ENCODE assay signal across 1 cellular context in genomic region chr1:40710581-40711315, GRCh38.
A peak's percentile ranks its signal among the peaks of the same experiment; 100 is the strongest.
TF ChIP-seq lines count a peak whose summit lies in the region.

No MANE protein-coding gene starts in this region.

TF ChIP-seq in HepG2, 621 proteins besides CTCF, POLR2A, EP300 and RAD21 (continues in another document):
- TF ChIP-seq BORCS8-MEF2B (CRISPR knock-in tag; IDR thresholded peaks at IDR 0.05) (no peak), SAP130 (CRISPR knock-in tag; IDR thresholded peaks at IDR 0.05; ENCODE audit: low read depth) (peak; percentile 61; the same call in 1 of the 2 replicates), NR2C2 (CRISPR knock-in tag; IDR thresholded peaks at IDR 0.05; ENCODE audit: borderline replicate concordance) (0 out of 2 replicates have a peak, but pooled peaks have one; percentile 16), SP2 (CRISPR knock-in tag; IDR thresholded peaks at IDR 0.05) (no peak), ZEB1 (IDR thresholded peaks at IDR 0.05; ENCODE audit: insufficient replicate concordance, low read depth) (no peak), ZNF282 (IDR thresholded peaks at IDR 0.05; ENCODE audit: partially characterized antibody) (no peak), SOX6 (IDR thresholded peaks at IDR 0.05) (no peak), SOX6 (CRISPR knock-in tag; IDR thresholded peaks at IDR 0.05) (peak; percentile 50; the same call in 1 of the 2 replicates), ZNF234 (CRISPR knock-in tag; conservative IDR thresholded peaks at IDR 0.05) (no peak), SCMH1 (CRISPR knock-in tag; IDR thresholded peaks at IDR 0.05; ENCODE audit: borderline replicate concordance) (no peak), YEATS4 (CRISPR knock-in tag; IDR thresholded peaks at IDR 0.05; ENCODE audit: borderline replicate concordance) (0 out of 2 replicates have a peak, but pooled peaks have one; percentile 39), SOX13 (IDR thresholded peaks at IDR 0.05) (no peak), SOX13 (CRISPR knock-in tag; conservative IDR thresholded peaks at IDR 0.05 in 1 of 2, IDR thresholded peaks at IDR 0.05 in 1 of 2) (peak in 1 of 2 experiments; percentile 28; a peak in 2 of 4 replicates), TOPORS (CRISPR knock-in tag; IDR thresholded peaks at IDR 0.05) (no peak), KLF9 (CRISPR knock-in tag; IDR thresholded peaks at IDR 0.05; ENCODE audit: low read depth) (no peak), PCBP1 (IDR thresholded peaks at IDR 0.05; ENCODE audit: borderline replicate concordance, low read depth, low read length) (no peak), CENPT (CRISPR knock-in tag; IDR thresholded peaks at IDR 0.05; ENCODE audit: low read depth) (no peak), RNF219 (CRISPR knock-in tag; IDR thresholded peaks at IDR 0.05) (no peak), RXRB (CRISPR knock-in tag; IDR thresholded peaks at IDR 0.05; ENCODE audit: borderline replicate concordance) (peak; percentile 56), NFIC (IDR thresholded peaks at IDR 0.05; ENCODE audit: low read length) (no peak), HMGXB4 (CRISPR knock-in tag; IDR thresholded peaks at IDR 0.05; ENCODE audit: borderline replicate concordance in 1 of 2, low read depth in 1 of 2) (peak in 1 of 2 experiments; percentile 23; a peak in 1 of 4 replicates), ZNF570 (CRISPR knock-in tag; IDR thresholded peaks at IDR 0.05; ENCODE audit: borderline replicate concordance) (no peak), HMG20A (CRISPR knock-in tag; IDR thresholded peaks at IDR 0.05; ENCODE audit: borderline replicate concordance) (peak; percentile 56; the same call in 1 of the 2 replicates), ZFX (CRISPR knock-in tag; IDR thresholded peaks at IDR 0.05; ENCODE audit: low read depth) (peak; percentile 49), RARA (CRISPR knock-in tag; IDR thresholded peaks at IDR 0.05) (peak; percentile 33; the same call in 1 of the 2 replicates), CREB1 (IDR thresholded peaks at IDR 0.05) (no peak), CREB1 (CRISPR knock-in tag; IDR thresholded peaks at IDR 0.05) (0 out of 2 replicates have a peak, but pooled peaks have one; percentile 25), GFI1 (CRISPR knock-in tag; IDR thresholded peaks at IDR 0.05; ENCODE audit: borderline replicate concordance) (peak; percentile 22; the same call in 1 of the 2 replicates), SIN3B (IDR thresholded peaks at IDR 0.05; ENCODE audit: low read length) (no peak), EEA1 (CRISPR knock-in tag; IDR thresholded peaks at IDR 0.05; ENCODE audit: borderline replicate concordance) (no peak), MED1 (CRISPR knock-in tag; IDR thresholded peaks at IDR 0.05) (0 out of 2 replicates have a peak, but pooled peaks have one; percentile 31), ZNF24 (IDR thresholded peaks at IDR 0.05) (no peak), HNF4G (IDR thresholded peaks at IDR 0.05; ENCODE audit: borderline replicate concordance, low read depth, low read length) (peak; percentile 20; the same call in 1 of the 2 replicates), HNF4G (CRISPR knock-in tag; IDR thresholded peaks at IDR 0.05; ENCODE audit: borderline replicate concordance, low read depth) (no peak), ZNF660 (CRISPR knock-in tag; IDR thresholded peaks at IDR 0.05; ENCODE audit: borderline replicate concordance, low read depth) (no peak), MBD4 (IDR thresholded peaks at IDR 0.05; ENCODE audit: borderline replicate concordance, low read length) (0 out of 2 replicates have a peak, but pooled peaks have one; percentile 35), MIXL1 (CRISPR knock-in tag; IDR thresholded peaks at IDR 0.05) (0 out of 2 replicates have a peak, but pooled peaks have one; percentile 12), FOXJ3 (CRISPR knock-in tag; IDR thresholded peaks at IDR 0.05; ENCODE audit: borderline replicate concordance) (peak; percentile 42; the same call in 1 of the 2 replicates), ZNF333 (CRISPR knock-in tag; IDR thresholded peaks at IDR 0.05; ENCODE audit: borderline replicate concordance) (no peak), RFXAP (CRISPR knock-in tag; IDR thresholded peaks at IDR 0.05; ENCODE audit: borderline replicate concordance) (no peak), SMC3 (IDR thresholded peaks at IDR 0.05; ENCODE audit: low read length) (no peak), YEATS2 (CRISPR knock-in tag; IDR thresholded peaks at IDR 0.05; ENCODE audit: borderline replicate concordance) (no peak), NFYC (CRISPR knock-in tag; IDR thresholded peaks at IDR 0.05) (no peak), STAT5B (CRISPR knock-in tag; IDR thresholded peaks at IDR 0.05) (no peak), HDAC1 (CRISPR knock-in tag; IDR thresholded peaks at IDR 0.05) (peak; percentile 32), ISL2 (CRISPR knock-in tag; IDR thresholded peaks at IDR 0.05) (peak; percentile 42; the same call in 1 of the 2 replicates), REPIN1 (CRISPR knock-in tag; IDR thresholded peaks at IDR 0.05; ENCODE audit: borderline replicate concordance, low read depth) (no peak), ZBED4 (CRISPR knock-in tag; IDR thresholded peaks at IDR 0.05; ENCODE audit: borderline replicate concordance) (no peak), CREM (IDR thresholded peaks at IDR 0.05) (peak; percentile 33; the same call in 1 of the 2 replicates), CREM (CRISPR knock-in tag; IDR thresholded peaks at IDR 0.05) (no peak), RBM22 (optimal IDR thresholded peaks at IDR 0.05; ENCODE audit: low read length) (peak; percentile 93), MEIS2 (CRISPR knock-in tag; IDR thresholded peaks at IDR 0.05) (no peak), ZNF564 (CRISPR knock-in tag; IDR thresholded peaks at IDR 0.05) (no peak)
- TF ChIP-seq, protein P1, sequence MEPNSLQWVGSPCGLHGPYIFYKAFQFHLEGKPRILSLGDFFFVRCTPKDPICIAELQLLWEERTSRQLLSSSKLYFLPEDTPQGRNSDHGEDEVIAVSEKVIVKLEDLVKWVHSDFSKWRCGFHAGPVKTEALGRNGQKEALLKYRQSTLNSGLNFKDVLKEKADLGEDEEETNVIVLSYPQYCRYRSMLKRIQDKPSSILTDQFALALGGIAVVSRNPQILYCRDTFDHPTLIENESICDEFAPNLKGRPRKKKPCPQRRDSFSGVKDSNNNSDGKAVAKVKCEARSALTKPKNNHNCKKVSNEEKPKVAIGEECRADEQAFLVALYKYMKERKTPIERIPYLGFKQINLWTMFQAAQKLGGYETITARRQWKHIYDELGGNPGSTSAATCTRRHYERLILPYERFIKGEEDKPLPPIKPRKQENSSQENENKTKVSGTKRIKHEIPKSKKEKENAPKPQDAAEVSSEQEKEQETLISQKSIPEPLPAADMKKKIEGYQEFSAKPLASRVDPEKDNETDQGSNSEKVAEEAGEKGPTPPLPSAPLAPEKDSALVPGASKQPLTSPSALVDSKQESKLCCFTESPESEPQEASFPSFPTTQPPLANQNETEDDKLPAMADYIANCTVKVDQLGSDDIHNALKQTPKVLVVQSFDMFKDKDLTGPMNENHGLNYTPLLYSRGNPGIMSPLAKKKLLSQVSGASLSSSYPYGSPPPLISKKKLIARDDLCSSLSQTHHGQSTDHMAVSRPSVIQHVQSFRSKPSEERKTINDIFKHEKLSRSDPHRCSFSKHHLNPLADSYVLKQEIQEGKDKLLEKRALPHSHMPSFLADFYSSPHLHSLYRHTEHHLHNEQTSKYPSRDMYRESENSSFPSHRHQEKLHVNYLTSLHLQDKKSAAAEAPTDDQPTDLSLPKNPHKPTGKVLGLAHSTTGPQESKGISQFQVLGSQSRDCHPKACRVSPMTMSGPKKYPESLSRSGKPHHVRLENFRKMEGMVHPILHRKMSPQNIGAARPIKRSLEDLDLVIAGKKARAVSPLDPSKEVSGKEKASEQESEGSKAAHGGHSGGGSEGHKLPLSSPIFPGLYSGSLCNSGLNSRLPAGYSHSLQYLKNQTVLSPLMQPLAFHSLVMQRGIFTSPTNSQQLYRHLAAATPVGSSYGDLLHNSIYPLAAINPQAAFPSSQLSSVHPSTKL (CRISPR knock-in tag; IDR thresholded peaks at IDR 0.05): peak; percentile 68; the same call in 1 of the 2 replicates
- TF ChIP-seq, protein P2, sequence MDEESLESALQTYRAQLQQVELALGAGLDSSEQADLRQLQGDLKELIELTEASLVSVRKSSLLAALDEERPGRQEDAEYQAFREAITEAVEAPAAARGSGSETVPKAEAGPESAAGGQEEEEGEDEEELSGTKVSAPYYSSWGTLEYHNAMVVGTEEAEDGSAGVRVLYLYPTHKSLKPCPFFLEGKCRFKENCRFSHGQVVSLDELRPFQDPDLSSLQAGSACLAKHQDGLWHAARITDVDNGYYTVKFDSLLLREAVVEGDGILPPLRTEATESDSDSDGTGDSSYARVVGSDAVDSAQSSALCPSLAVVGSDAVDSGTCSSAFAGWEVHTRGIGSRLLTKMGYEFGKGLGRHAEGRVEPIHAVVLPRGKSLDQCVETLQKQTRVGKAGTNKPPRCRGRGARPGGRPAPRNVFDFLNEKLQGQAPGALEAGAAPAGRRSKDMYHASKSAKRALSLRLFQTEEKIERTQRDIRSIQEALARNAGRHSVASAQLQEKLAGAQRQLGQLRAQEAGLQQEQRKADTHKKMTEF (CRISPR knock-in tag; IDR thresholded peaks at IDR 0.05): no peak
- TF ChIP-seq, protein P3, sequence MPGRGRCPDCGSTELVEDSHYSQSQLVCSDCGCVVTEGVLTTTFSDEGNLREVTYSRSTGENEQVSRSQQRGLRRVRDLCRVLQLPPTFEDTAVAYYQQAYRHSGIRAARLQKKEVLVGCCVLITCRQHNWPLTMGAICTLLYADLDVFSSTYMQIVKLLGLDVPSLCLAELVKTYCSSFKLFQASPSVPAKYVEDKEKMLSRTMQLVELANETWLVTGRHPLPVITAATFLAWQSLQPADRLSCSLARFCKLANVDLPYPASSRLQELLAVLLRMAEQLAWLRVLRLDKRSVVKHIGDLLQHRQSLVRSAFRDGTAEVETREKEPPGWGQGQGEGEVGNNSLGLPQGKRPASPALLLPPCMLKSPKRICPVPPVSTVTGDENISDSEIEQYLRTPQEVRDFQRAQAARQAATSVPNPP (CRISPR knock-in tag; IDR thresholded peaks at IDR 0.05): no peak
